9 cellular contexts compared by ENCODE assay signal in the genomic region with DNA sequence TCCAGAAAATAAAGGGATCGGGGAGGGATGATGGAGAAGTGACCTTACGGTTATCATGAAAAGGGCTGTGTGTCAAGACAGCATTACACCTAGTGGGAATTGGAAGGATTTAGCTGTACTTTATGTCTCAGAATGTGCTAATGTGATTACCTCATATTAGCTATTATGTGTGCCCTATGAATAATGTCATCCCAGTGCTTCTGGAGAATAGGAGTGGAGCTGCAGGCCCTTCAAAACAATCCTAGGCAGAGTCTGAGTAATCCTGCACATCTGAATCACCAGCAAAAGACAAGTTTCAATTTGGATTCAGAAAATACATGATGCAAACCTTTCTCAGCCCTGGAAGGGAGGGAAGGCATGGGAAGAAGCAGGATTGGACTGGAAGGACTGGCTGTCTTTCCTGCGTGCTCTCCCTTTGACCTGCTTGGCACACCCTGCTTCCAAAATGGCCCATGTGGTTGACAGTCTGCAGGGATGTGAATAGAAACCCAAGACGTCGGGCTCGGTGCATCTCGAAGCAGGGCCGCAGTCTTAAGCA. TPM values are rescaled to one million over a fixed set of nuclear protein-coding genes. Genes with fewer than 3 reads are reported as not detected.
A peak's percentile ranks its signal among the peaks of the same experiment; 100 is the strongest.
DNase-seq lines count a peak whose midpoint lies in the region; ATAC-seq and TF ChIP-seq lines count a peak whose summit lies in the region.
"Had no signal": no experiment of that assay in that cellular context is flagged by ENCODE, and none has a peak within 500 bp of the region (broad histone marks: within the 10 kb centered on the region; RNA-seq: fewer than 3 reads in every experiment).

No MANE protein-coding gene starts in this region.

- in situ Hi-C loops in astrocyte of the cerebellum (cut with HindIII; ENCODE audit: low sequenced_read_pairs), result no loop called here

- H3K4me2 ChIP-seq in hepatocyte, result peak overlapping the region; percentile 13
- H3K4me2 ChIP-seq in skeletal muscle satellite cell (ENCODE audit: low read length), result peak overlapping the region; percentile 64

- H3K27me3 ChIP-seq in hepatocyte (no peaks in the 10 kb centered on the region), skeletal muscle satellite cell (ENCODE audit: control insufficient read depth, insufficient read depth, low read length) (peaks cover 4% of the 10 kb centered on the region)

- H3K9ac ChIP-seq in skeletal muscle satellite cell (ENCODE audit: low read depth, low read length), result peak overlapping the region; percentile 83

- no peak overlapping the region for H2AFZ ChIP-seq in hepatocyte

- H3K4me3 ChIP-seq in astrocyte of the cerebellum (ENCODE audit: low read depth, low read length) (no peak overlapping the region), hepatocyte (no peak overlapping the region), skeletal muscle satellite cell (ENCODE audit: low read length) (peak overlapping the region; percentile 40)

- H4K20me1 ChIP-seq in hepatocyte (ENCODE audit: insufficient read depth, poor library complexity, severe bottlenecking), result no peaks in the 10 kb centered on the region

- 76% methylated on average over 8 of the region's 8 CpGs for WGBS in hepatocyte (ENCODE audit: low lambda C conversion rate, missing lambda C conversion rate)

- H3K36me3 ChIP-seq in hepatocyte (replicated peaks; ENCODE audit: insufficient read depth, low read depth) (no peaks in the 10 kb centered on the region), skeletal muscle satellite cell (ENCODE audit: insufficient read depth, low read length) (no peaks in the 10 kb centered on the region)

- TF ChIP-seq CTCF in astrocyte of the cerebellum (IDR thresholded peaks at IDR 0.05; ENCODE audit: low read depth, low read length, missing control alignments), result no peak
- TF ChIP-seq CTCF in hepatocyte (IDR thresholded peaks at IDR 0.05; ENCODE audit: poor library complexity), result no peak

- DNase-seq in GM04503 (ENCODE audit: low read depth), result peak; percentile 97
- DNase-seq in astrocyte of the cerebellum (ENCODE audit: low read depth), result peak; percentile 69
- DNase-seq in hepatocyte (ENCODE audit: low spot score), result peak; percentile 39
- DNase-seq in SK-N-DZ (ENCODE audit: low spot score), result no peak
- DNase-seq in NCI-H345 treated with DMSO at 0.1 percent for 48 hours (lab: John Stamatoyannopoulos, UW; ENCODE audit: unreplicated experiment), result no peak
- no peak for DNase-seq in NCI-H2227 (lab: John Stamatoyannopoulos, UW; ENCODE audit: unreplicated experiment)
- DNase-seq: islet precursor cell had no signal

- H3K9me2 ChIP-seq in hepatocyte (replicated peaks; ENCODE audit: insufficient read depth), result no peaks in the 10 kb centered on the region

- no peaks in the 10 kb centered on the region for H3K9me3 ChIP-seq in hepatocyte (ENCODE audit: low read depth)
- no peaks in the 10 kb centered on the region for H3K9me3 ChIP-seq in skeletal muscle satellite cell (replicated peaks; ENCODE audit: low read length)

- H3K27ac ChIP-seq in hepatocyte, result peak overlapping the region; percentile 92

- H3K4me1 ChIP-seq in hepatocyte (ENCODE audit: insufficient read depth) (peaks cover 68% of the 10 kb centered on the region), skeletal muscle satellite cell (ENCODE audit: control insufficient read depth, insufficient read depth, low read length) (peaks cover 52% of the 10 kb centered on the region)

- no peak for ATAC-seq in HG03108 (IDR thresholded peaks at IDR 0.05; ENCODE audit: unreplicated experiment)

- no peaks in the 10 kb centered on the region for H3K79me2 ChIP-seq in hepatocyte

RNA-seq across cellular contexts. Expression of a gene that starts 54.1 kb away (rescaled TPM):
- total RNA-seq in hepatocyte, result 22.8 and 22.9 TPM in 2 replicates
- 12.2 and 12.8 TPM in 2 replicates for polyA plus RNA-seq in hepatocyte
- 13.8 and 18.3 TPM in 2 replicates for total RNA-seq in skeletal muscle satellite cell (2012; rRNA removed)
- 13.9 and 15.3 TPM in 2 replicates for polyA plus RNA-seq in SK-N-DZ (2014; cell fraction: cytosol; rRNA removed)
- polyA plus RNA-seq in SK-N-DZ (2014; cell fraction: nucleus; rRNA removed), result 68.8 and 95.8 TPM in 2 replicates

Comparison
In these comparisons a context has a peak if more than half of its experiments do, and no peak if none do; other contexts are left out.
1. DNase-seq: peak in GM04503 (single experiment), astrocyte of the cerebellum (single experiment) and hepatocyte (single experiment); none in SK-N-DZ (single experiment), NCI-H345 treated with DMSO at 0.1 percent for 48 hours (single experiment) and NCI-H2227 (single experiment).